1 cellular context compared by ENCODE assay signal in genomic region chr11:1568451-1568911, GRCh38.
A peak's percentile ranks its signal among the peaks of the same experiment; 100 is the strongest.
TF ChIP-seq lines count a peak whose summit lies in the region.

No MANE protein-coding gene starts in this region.

TF ChIP-seq in H1, 55 proteins besides CTCF, POLR2A, EP300 and RAD21:
- TF ChIP-seq HDAC6 (IDR thresholded peaks at IDR 0.05; ENCODE audit: low read depth, low read length) (no peak), ZNF274 (IDR thresholded peaks at IDR 0.05; ENCODE audit: borderline replicate concordance, extremely low read depth, low read length) (no peak), EZH2 (IDR thresholded peaks at IDR 0.05; ENCODE audit: low read depth, low read length, severe bottlenecking) (no peak), MAFK (IDR thresholded peaks at IDR 0.05; ENCODE audit: low read depth, low read length) (no peak), SP1 (IDR thresholded peaks at IDR 0.05; ENCODE audit: low read depth, low read length) (no peak), HDAC2 (IDR thresholded peaks at IDR 0.05; ENCODE audit: borderline replicate concordance in 1 of 2, low read depth in 2 of 2, low read length in 2 of 2) (no peak), RXRA (IDR thresholded peaks at IDR 0.05; ENCODE audit: insufficient read depth, low read depth, low read length) (no peak), SIN3A (conservative IDR thresholded peaks at IDR 0.05 in 1 of 2, IDR thresholded peaks at IDR 0.05 in 1 of 2; ENCODE audit: low read depth in 1 of 2, low read length in 2 of 2) (0 out of 4 replicates have a peak, but pooled peaks of 1 of the 2 experiments have one; percentile 30)
